Comparison of ENCODE assay signal across 10 cellular contexts in the genomic region with DNA sequence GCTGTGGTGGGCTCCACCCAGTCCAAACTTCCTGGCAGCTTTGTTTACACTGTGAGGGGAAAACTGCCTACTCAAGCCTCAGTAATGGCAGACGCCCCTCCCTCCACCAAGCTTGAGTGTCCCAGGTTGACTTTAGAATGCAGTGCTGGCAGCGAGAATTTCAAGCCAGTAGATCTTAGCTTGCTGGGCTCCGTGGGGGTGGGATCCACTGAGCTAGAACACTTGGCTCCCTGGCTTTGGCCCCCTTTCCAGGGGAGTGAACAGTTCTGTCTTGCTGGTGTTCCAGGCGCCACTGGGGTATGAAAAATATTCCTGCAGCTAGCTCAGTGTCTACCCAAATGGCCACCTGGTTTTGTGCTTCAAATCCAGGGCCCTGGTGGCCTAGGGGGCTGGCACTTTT. TPM values are rescaled to one million over a fixed set of nuclear protein-coding genes. Genes with fewer than 3 reads are reported as not detected.
"Had no signal": no experiment of that assay in that cellular context is flagged by ENCODE, and none has a peak within 500 bp of the region (broad histone marks: within the 10 kb centered on the region; RNA-seq: fewer than 3 reads in every experiment).

No MANE protein-coding gene starts in this region.

RNA-seq across cellular contexts. Expression of a gene that starts 49.6 kb away (rescaled TPM):
- total RNA-seq: activated naive CD4-positive, alpha-beta T cell treated with anti-CD3 and anti-CD28 coated beads for 36 hours; activated naive CD4-positive, alpha-beta T cell treated with anti-CD3 and anti-CD28 coated beads, Interleukin-2, amount 50 U/mL, for 72 hours; activated naive CD8-positive, alpha-beta T cell treated with anti-CD3 and anti-CD28 coated beads for 36 hours; activated naive CD8-positive, alpha-beta T cell treated with anti-CD3 and anti-CD28 coated beads, Interleukin-2, amount 10 ng/mL, durations not matched to agents 7 days and 5 days; activated T-cell treated with anti-CD3 and anti-CD28 coated beads, Interleukin-2, amount 50 U/mL, for 4 hours; activated T-cell treated with anti-CD3 and anti-CD28 coated beads, Interleukin-2, amount 50 U/mL, for 72 hours; activated T-helper 1 cell treated with anti-CD3 and anti-CD28 coated beads, Interleukin-12 subunit alpha, Interleukin-12 subunit beta, Interleukin-2, Interleukin-4 antibody, amounts not matched to agents 30 ng/mL and 10 ng/mL and 1 ng/mL, durations not matched to agents 14 hours and 24 hours and 36 hours; activated T-helper 2 cell treated with anti-CD3 and anti-CD28 coated beads, Interferon-gamma antibody, Interleukin-2, Interleukin-4, amounts not matched to agents 10 μg/mL and 5 μg/mL and 100 μg/mL, durations not matched to agents 14 hours and 24 hours and 36 hours; ascending aorta had no signal
- polyA plus RNA-seq: aorta had no signal
